ENCODE assay signal across 8 cellular contexts in genomic region chr2:86720541-86721320, GRCh38. TPM values are rescaled to one million over a fixed set of nuclear protein-coding genes. Genes with fewer than 3 reads are reported as not detected.
DNase-seq lines count a peak whose midpoint lies in the region; ATAC-seq and TF ChIP-seq lines count a peak whose summit lies in the region.
"Not testable (repeated sequence)": the region's sequence is repeated elsewhere in the genome, so short reads cannot be mapped to it uniquely, and the experiment has no call there.

No MANE protein-coding gene starts in this region.

- ATAC-seq in GM21529 (IDR thresholded peaks at IDR 0.05; ENCODE audit: unreplicated experiment) (peak; percentile 33), gastroesophageal sphincter (peak; percentile 2)

- WGBS in gastroesophageal sphincter (ENCODE audit: low coverage in 1 of 2), 2 donors = 0% methylated on average over 3 of the region's 85 CpGs; no CpG with 5 or more reads in 1 of the 2 donors

- not testable (repeated sequence) for H3K4me1 Mint-ChIP-seq in T-helper 1 cell treated with Interleukin-12 subunit alpha and Interleukin-12 subunit beta and Interleukin-4 antibody, amounts not matched to agents 30 μg/mL and 1 μg/mL, for 36 hours (ENCODE audit: low read depth); activated naive CD8-positive, alpha-beta T cell (ENCODE audit: low read depth)
- H3K4me1 Mint-ChIP-seq in nephron = peaks cover 11% of the 10 kb centered on the region

- not testable (repeated sequence) for TF ChIP-seq POLR2A in gastroesophageal sphincter (IDR thresholded peaks at IDR 0.05)

- H3K36me3 Mint-ChIP-seq in T-helper 1 cell treated with Interleukin-12 subunit alpha and Interleukin-12 subunit beta and Interleukin-4 antibody, amounts not matched to agents 30 μg/mL and 1 μg/mL, for 36 hours (ENCODE audit: low read depth); activated naive CD8-positive, alpha-beta T cell; nephron (ENCODE audit: low read depth): not testable (repeated sequence)

- peak overlapping the region; percentile 69 to 97 for H3K4me3 ChIP-seq in gastroesophageal sphincter

- TF ChIP-seq CTCF in gastroesophageal sphincter (IDR thresholded peaks at IDR 0.05); nephron (IDR thresholded peaks at IDR 0.05; ENCODE audit: unreplicated experiment in 3 of 3): not testable (repeated sequence)

- peak overlapping the region; percentile 81 to 93 (median 87) for H3K27ac ChIP-seq in gastroesophageal sphincter

- not testable (repeated sequence) for H3K27me3 Mint-ChIP-seq in T-helper 1 cell treated with Interleukin-12 subunit alpha and Interleukin-12 subunit beta and Interleukin-4 antibody, amounts not matched to agents 30 μg/mL and 1 μg/mL, for 36 hours (ENCODE audit: low read depth); activated naive CD8-positive, alpha-beta T cell; nephron (ENCODE audit: low read depth)

- H3K36me3 ChIP-seq in gastroesophageal sphincter = not testable (repeated sequence)

- peak overlapping the region; percentile 79 for H3K27ac Mint-ChIP-seq in T-helper 1 cell treated with Interleukin-12 subunit alpha and Interleukin-12 subunit beta and Interleukin-4 antibody, amounts not matched to agents 30 μg/mL and 1 μg/mL, for 36 hours
- peak overlapping the region; percentile 61 for H3K27ac Mint-ChIP-seq in activated naive CD8-positive, alpha-beta T cell
- H3K27ac Mint-ChIP-seq in nephron = peak overlapping the region in 1 of 3 experiments; percentile 90

- not testable (repeated sequence) for H3K4me1 ChIP-seq in gastroesophageal sphincter

- DNase-seq in COR-L47 (lab: John Stamatoyannopoulos, UW) (peak; percentile 8), HK-2 (ENCODE audit: unreplicated experiment) (peak; percentile 47)
- DNase-seq in stimulated activated CD8-positive, alpha-beta memory T cell treated with anti-CD3 and anti-CD28 coated beads, Interleukin-4, amount 100 ng/mL, for 48 hours = peak; percentile 66

- not testable (repeated sequence) for H3K9me3 Mint-ChIP-seq in T-helper 1 cell treated with Interleukin-12 subunit alpha and Interleukin-12 subunit beta and Interleukin-4 antibody, amounts not matched to agents 30 μg/mL and 1 μg/mL, for 36 hours; activated naive CD8-positive, alpha-beta T cell (ENCODE audit: low read depth); nephron

- H3K27me3 ChIP-seq in gastroesophageal sphincter = not testable (repeated sequence)

- not testable (repeated sequence) for H3K9me3 ChIP-seq in gastroesophageal sphincter

- H3K4me3 Mint-ChIP-seq in T-helper 1 cell treated with Interleukin-12 subunit alpha and Interleukin-12 subunit beta and Interleukin-4 antibody, amounts not matched to agents 30 μg/mL and 1 μg/mL, for 36 hours = peak overlapping the region; percentile 82
- peak overlapping the region; percentile 88 for H3K4me3 Mint-ChIP-seq in activated naive CD8-positive, alpha-beta T cell
- peak overlapping the region; percentile 81 to 87 (median 86) for H3K4me3 Mint-ChIP-seq in nephron

- TF ChIP-seq EP300 in gastroesophageal sphincter (IDR thresholded peaks at IDR 0.05) = not testable (repeated sequence)

RNA-seq across cellular contexts. Expression of gene RMND5A, which starts 0.6 kb away (rescaled TPM):
- total RNA-seq in gastroesophageal sphincter = 10 to 100 TPM; 44.8 to 75.6 (median 61.1) TPM

Comparison
In these comparisons a context has a peak if more than half of its experiments do, and no peak if none do; other contexts are left out.
1. Peak in every context shown above with its lines: DNase-seq, ATAC-seq, H3K4me3 ChIP-seq and H3K27ac ChIP-seq.
2. DNase-seq: peak in every context shown above with its lines; median percentile 66 in stimulated activated CD8-positive, alpha-beta memory T cell treated with anti-CD3 and anti-CD28 coated beads, Interleukin-4, amount 100 ng/mL, for 48 hours; 47 in HK-2; 8 in COR-L47.